In the genomic region with DNA sequence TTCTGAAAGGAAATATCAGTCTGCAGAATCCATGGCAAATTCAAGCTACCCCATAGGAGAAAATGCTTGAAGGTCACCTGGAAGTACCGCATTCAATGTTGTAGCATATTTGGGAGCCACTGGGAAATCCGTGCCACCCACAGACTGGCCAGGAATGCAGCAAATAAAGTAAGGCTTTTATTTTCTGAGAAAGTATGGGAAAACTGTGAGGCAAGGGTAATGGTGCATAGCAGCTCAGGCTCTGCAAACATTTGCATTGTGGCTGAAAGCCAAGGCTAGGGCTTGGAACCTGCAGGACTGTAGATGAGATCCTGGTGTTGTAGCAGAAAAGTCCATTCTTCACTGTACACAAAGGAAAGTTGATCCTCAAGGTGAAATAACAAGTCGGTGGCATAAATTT, we compare ENCODE assay signal across 19 cellular contexts.
A peak's percentile ranks its signal among the peaks of the same experiment; 100 is the strongest.
DNase-seq lines count a peak whose midpoint lies in the region; ATAC-seq and TF ChIP-seq lines count a peak whose summit lies in the region.
"Had no signal": no experiment of that assay in that cellular context is flagged by ENCODE, and none has a peak within 500 bp of the region (broad histone marks: within the 10 kb centered on the region; RNA-seq: fewer than 3 reads in every experiment).

No MANE protein-coding gene starts in this region.

- no peak for TF ChIP-seq POLR2A in testis (IDR thresholded peaks at IDR 0.05)

- ATAC-seq in psoas muscle (no peak), HG03457 (IDR thresholded peaks at IDR 0.05; ENCODE audit: unreplicated experiment) (no peak), HG02623 (IDR thresholded peaks at IDR 0.05; ENCODE audit: unreplicated experiment) (no peak)
- ATAC-seq: K562, Panc1 had no signal

- no peaks in the 10 kb centered on the region for H3K27me3 ChIP-seq in testis
- no peaks in the 10 kb centered on the region for H3K27me3 ChIP-seq in psoas muscle (ENCODE audit: insufficient read depth in 3 of 3, low read length in 2 of 3)
- H3K27me3 ChIP-seq: BE2C had no signal

- H3K36me3 ChIP-seq in testis (ENCODE audit: low read depth, missing control alignments) (no peaks in the 10 kb centered on the region), psoas muscle (ENCODE audit: insufficient read depth in 1 of 2, low read depth in 1 of 2) (no peaks in the 10 kb centered on the region)
- H3K36me3 ChIP-seq: BE2C had no signal

- intact Hi-C loops in testis (cut with DNase I; ENCODE audit: low total_unique reads): no loop called here
- intact Hi-C loops in psoas muscle (cut with DNase I): no loop called here

- WGBS in testis, 2 donors: 54 to 80% methylated on average over 3 of the region's 3 CpGs
- 81 to 88% (median 83%) methylated on average over 3 of the region's 3 CpGs for WGBS in psoas muscle, 3 donors

- no peak overlapping the region for H3K27ac ChIP-seq in testis
- H3K27ac ChIP-seq in psoas muscle: no peak overlapping the region

- peak; percentile 34 for DNase-seq in LNCaP clone FGC (ENCODE audit: low read depth)
- peak; percentile 66 for DNase-seq in epithelial cell of proximal tubule (ENCODE audit: low read depth)
- DNase-seq in left kidney (ENCODE audit: low read depth, low spot score): peak; percentile 41
- peak; percentile 37 for DNase-seq in testis
- no peak for DNase-seq in psoas muscle
- DNase-seq: BE2C; DMS79 treated with DMSO at 0.1 percent for 48 hours; NCI-H1092 treated with DMSO at 0.1 percent for 48 hours; NCI-H1436 treated with DMSO at 0.1 percent for 48 hours; NCI-H1930; NCI-H226; NCI-H510A treated with DMSO at 0.1 percent for 48 hours; NCI-H748 treated with DMSO at 0.1 percent for 48 hours; NK-92 treated with Interleukin-12 subunit alpha and Interleukin-12 subunit beta, amount 100 ng/mL, for 24 hours; SIG-M5 had no signal

- no peak for TF ChIP-seq CTCF in LNCaP clone FGC (IDR thresholded peaks at IDR 0.05; ENCODE audit: control insufficient read depth, extremely low read depth, insufficient read depth)
- no peak for TF ChIP-seq CTCF in epithelial cell of proximal tubule (conservative IDR thresholded peaks at IDR 0.05; ENCODE audit: low read depth, low read length)
- TF ChIP-seq CTCF in testis (IDR thresholded peaks at IDR 0.05): no peak
- no peak for TF ChIP-seq CTCF in psoas muscle (IDR thresholded peaks at IDR 0.05)

- H3K9me3 ChIP-seq in testis (no peaks in the 10 kb centered on the region), psoas muscle (peaks cover 6% of the 10 kb centered on the region)
- H3K9me3 ChIP-seq: BE2C had no signal

- H3K4me3 ChIP-seq in LNCaP clone FGC (ENCODE audit: low read depth, low read length) (no peak overlapping the region), epithelial cell of proximal tubule (ENCODE audit: low read depth, low read length) (no peak overlapping the region), testis (no peak overlapping the region), psoas muscle (no peak overlapping the region)
- H3K4me3 ChIP-seq: K562 had no signal

- H3K4me1 ChIP-seq in testis (no peaks in the 10 kb centered on the region), psoas muscle (no peaks in the 10 kb centered on the region)
- H3K4me1 ChIP-seq: BE2C had no signal

Comparison
In these comparisons a context has a peak if more than half of its experiments do, and no peak if none do; other contexts are left out.
1. DNase-seq: peak in LNCaP clone FGC (single experiment), epithelial cell of proximal tubule (single experiment), left kidney (single experiment) and testis (single experiment); none in psoas muscle (0 of 2).